Comparison of ENCODE assay signal across 8 cellular contexts in genomic region chr2:181457741-181458425, GRCh38. TPM values are rescaled to one million over a fixed set of nuclear protein-coding genes. Genes with fewer than 3 reads are reported as not detected.
DNase-seq lines count a peak whose midpoint lies in the region; ATAC-seq, FAIRE-seq and TF ChIP-seq lines count a peak whose summit lies in the region.

No MANE protein-coding gene starts in this region.

- TF ChIP-seq CTCF in keratinocyte (optimal IDR thresholded peaks at IDR 0.05 in 1 of 3, IDR thresholded peaks at IDR 0.05 in 1 of 3, conservative IDR thresholded peaks at IDR 0.05 in 1 of 3; ENCODE audit: extremely low read depth in 1 of 3, insufficient read depth in 2 of 3, low read length in 3 of 3), result peak in 1 of 3 experiments; percentile 26

- peak overlapping the region; percentile 94 for H3K4me3 Mint-ChIP-seq in T-helper 1 cell treated with Interleukin-12 subunit alpha and Interleukin-12 subunit beta and Interleukin-4 antibody, amounts not matched to agents 30 μg/mL and 1 μg/mL, for 36 hours

- H3K4me2 ChIP-seq in keratinocyte (ENCODE audit: control insufficient read depth, extremely low read depth, insufficient read depth, low read depth, low read length), result peak overlapping the region; percentile 90

- peaks cover 57% of the 10 kb centered on the region for H3K4me1 Mint-ChIP-seq in T-helper 1 cell treated with Interleukin-12 subunit alpha and Interleukin-12 subunit beta and Interleukin-4 antibody, amounts not matched to agents 30 μg/mL and 1 μg/mL, for 36 hours (ENCODE audit: low read depth)

- H3K4me3 ChIP-seq in keratinocyte (ENCODE audit: control insufficient read depth in 2 of 3, extremely low read depth in 1 of 3, insufficient read depth in 2 of 3, low read depth in 1 of 3, low read length in 3 of 3), result peak overlapping the region; percentile 59 to 75 (median 75)

- no peak overlapping the region for H3K27ac ChIP-seq in keratinocyte (ENCODE audit: control insufficient read depth, insufficient read depth, low read length)

- no peaks in the 10 kb centered on the region for H3K27me3 Mint-ChIP-seq in T-helper 1 cell treated with Interleukin-12 subunit alpha and Interleukin-12 subunit beta and Interleukin-4 antibody, amounts not matched to agents 30 μg/mL and 1 μg/mL, for 36 hours (ENCODE audit: low read depth)

- peak overlapping the region; percentile 93 for H3K27ac Mint-ChIP-seq in T-helper 1 cell treated with Interleukin-12 subunit alpha and Interleukin-12 subunit beta and Interleukin-4 antibody, amounts not matched to agents 30 μg/mL and 1 μg/mL, for 36 hours

- H3K79me2 ChIP-seq in keratinocyte (ENCODE audit: control insufficient read depth, insufficient read depth, low read length), result no peaks in the 10 kb centered on the region

- dilution Hi-C loops in keratinocyte (cut with MboI; ENCODE audit: extremely low pct_ligation_motif_present, low sequenced_read_pairs), result no loop called here

- no peaks in the 10 kb centered on the region for H3K9me3 Mint-ChIP-seq in T-helper 1 cell treated with Interleukin-12 subunit alpha and Interleukin-12 subunit beta and Interleukin-4 antibody, amounts not matched to agents 30 μg/mL and 1 μg/mL, for 36 hours

- peaks cover 26% of the 10 kb centered on the region for H3K36me3 Mint-ChIP-seq in T-helper 1 cell treated with Interleukin-12 subunit alpha and Interleukin-12 subunit beta and Interleukin-4 antibody, amounts not matched to agents 30 μg/mL and 1 μg/mL, for 36 hours (ENCODE audit: low read depth)

- no peaks in the 10 kb centered on the region for H4K20me1 ChIP-seq in keratinocyte (ENCODE audit: control insufficient read depth, extremely low read depth, insufficient read depth, low read length)

- H3K9me3 ChIP-seq in keratinocyte (ENCODE audit: control insufficient read depth, low read depth, low read length), result no peaks in the 10 kb centered on the region

- no peaks in the 10 kb centered on the region for H3K9me1 ChIP-seq in keratinocyte (ENCODE audit: control insufficient read depth, extremely low read depth, insufficient read depth, low read length)

- peak overlapping the region; percentile 92 for H2AFZ ChIP-seq in keratinocyte (ENCODE audit: control insufficient read depth, low read length)

- no peaks in the 10 kb centered on the region for H3K36me3 ChIP-seq in keratinocyte (ENCODE audit: control insufficient read depth in 2 of 2, extremely low read depth in 1 of 2, insufficient read depth in 2 of 2, low read length in 2 of 2)

- peaks cover 11% of the 10 kb centered on the region for H3K4me1 ChIP-seq in keratinocyte (ENCODE audit: control insufficient read depth, extremely low read depth, insufficient read depth, low read length)

- ATAC-seq in GM19035 (IDR thresholded peaks at IDR 0.05; ENCODE audit: unreplicated experiment), result peak; percentile 23
- peak; percentile 20 for ATAC-seq in HG03432 (IDR thresholded peaks at IDR 0.05; ENCODE audit: unreplicated experiment)

- H3K9ac ChIP-seq in keratinocyte (ENCODE audit: control insufficient read depth, extremely low read depth, insufficient read depth, low read length), result peak overlapping the region; percentile 67

- FAIRE-seq in keratinocyte (lab: Jason Lieb, UNC), result no peak

- peak; percentile 27 for DNase-seq in A172 (ENCODE audit: low spot score)
- peak; percentile 71 for DNase-seq in astrocyte of the hippocampus (ENCODE audit: low read depth, low spot score)
- no peak for DNase-seq in keratinocyte (ENCODE audit: low read depth, low spot score)
- peak; percentile 41 to 48 for DNase-seq in stimulated activated CD4-positive, alpha-beta T cell treated with anti-CD3 and anti-CD28 coated beads, Interleukin-2, amount 100 ng/mL, for 48 hours
- DNase-seq in KG1 (lab: John Stamatoyannopoulos, UW), result no peak

- peaks cover 3% of the 10 kb centered on the region for H3K27me3 ChIP-seq in keratinocyte (ENCODE audit: control insufficient read depth, extremely low read depth, insufficient read depth, low read length)

RNA-seq across cellular contexts. Expression of gene ITGA4, which starts 0.7 kb away (rescaled TPM):
- total RNA-seq in A172 (2014; rRNA removed; shearing (Covaris generic)), result 17.8 and 23.5 TPM in 2 replicates
- 2.5 to 4.7 TPM (median 4.6 TPM) in 3 replicates for polyA plus RNA-seq in keratinocyte
- 0.31 TPM for polyA plus RNA-seq in keratinocyte (2011; ENCODE audit: low read depth)
- polyA plus RNA-seq in keratinocyte (2011; cell fraction: cytosol; rRNA removed), result 0.91 and 1.5 TPM in 2 replicates
- 3.4 and 4.3 TPM in 2 replicates for polyA plus RNA-seq in keratinocyte (2011; cell fraction: nucleus; rRNA removed)
- 0.21 and 5.5 TPM in 2 replicates for polyA plus RNA-seq in keratinocyte (2012; ENCODE audit: low replicate concordance)
- 1.5 to 10.0 TPM (median 5.3 TPM) in 3 replicates for polyA minus RNA-seq in keratinocyte
- polyA minus RNA-seq in keratinocyte (2011; cell fraction: cytosol; rRNA and poly(A)+ RNA removed), result 5.8 TPM
- polyA minus RNA-seq in keratinocyte (2011; cell fraction: nucleus; rRNA and poly(A)+ RNA removed), result 6.2 and 16.3 TPM in 2 replicates

Comparison
In these comparisons a context has a peak if more than half of its experiments do, and no peak if none do; other contexts are left out.
1. DNase-seq: peak in A172 (single experiment), astrocyte of the hippocampus (single experiment) and stimulated activated CD4-positive, alpha-beta T cell treated with anti-CD3 and anti-CD28 coated beads, Interleukin-2, amount 100 ng/mL, for 48 hours (2 of 2); none in keratinocyte (single experiment) and KG1 (single experiment).